Comparison of ENCODE assay signal across 15 cellular contexts in genomic region chr4:39682133-39682532, GRCh38. TPM values are rescaled to one million over a fixed set of nuclear protein-coding genes. Genes with fewer than 3 reads are reported as not detected.
DNase-seq lines count a peak whose midpoint lies in the region; ATAC-seq and TF ChIP-seq lines count a peak whose summit lies in the region.
"Had no signal": no experiment of that assay in that cellular context is flagged by ENCODE, and none has a peak within 500 bp of the region (broad histone marks: within the 10 kb centered on the region; RNA-seq: fewer than 3 reads in every experiment).

No MANE protein-coding gene starts in this region.

- H3K4me3 ChIP-seq in colonic mucosa: no peak overlapping the region
- H3K4me3 ChIP-seq: esophagus muscularis mucosa, tibial nerve had no signal

- no peaks in the 10 kb centered on the region for H3K9me3 ChIP-seq in colonic mucosa
- H3K9me3 ChIP-seq: esophagus muscularis mucosa, SK-N-SH, tibial nerve had no signal

- in situ Hi-C loops in GM13977 (cut with MboI; ENCODE audit: low pct_unique_long_range_greater_than_20kb, low sequenced_read_pairs, unreplicated experiment): loop anchor here (25.0 kb wide), 1 partner anchor 630 kb away; no protein-coding TSS in a partner anchor

- DNase-seq in GM13977 (ENCODE audit: low spot score) (peak; percentile 53), OCI-M1 (lab: John Stamatoyannopoulos, UW) (peak; percentile 29), colonic mucosa (no peak), posterior cingulate gyrus (no peak)
- no peak for DNase-seq in stimulated activated CD4-positive, alpha-beta T cell treated with anti-CD3 and anti-CD28 coated beads, Interleukin-12 subunit alpha, Interleukin-12 subunit beta, amount 100 ng/mL, for 4 hours
- DNase-seq: CD4-positive, alpha-beta T cell; NCI-H2029 treated with DMSO at 0.1 percent for 48 hours; nucleus accumbens; SK-N-SH; stimulated activated CD4-positive, alpha-beta T cell treated with anti-CD3 and anti-CD28 coated beads, Interleukin-4, amount 100 ng/mL, for 4 hours had no signal

- no peaks in the 10 kb centered on the region for H3K27me3 ChIP-seq in colonic mucosa
- H3K27me3 ChIP-seq: esophagus muscularis mucosa, tibial nerve had no signal

- intact Hi-C loops in colonic mucosa (cut with DNase I) (no loop called here), posterior cingulate gyrus (cut with DNase I) (no loop called here)

- H3K4me1 ChIP-seq in colonic mucosa: no peaks in the 10 kb centered on the region
- H3K4me1 ChIP-seq: esophagus muscularis mucosa, tibial nerve had no signal

- TF ChIP-seq CTCF in GM13977 (IDR thresholded peaks at IDR 0.05; ENCODE audit: extremely low read depth, insufficient read depth, missing control alignments) (no peak), colonic mucosa (IDR thresholded peaks at IDR 0.05) (no peak)

- H3K9ac ChIP-seq in colonic mucosa (ENCODE audit: low read depth in 2 of 2, low read length in 2 of 2): no peak overlapping the region
- H3K9ac ChIP-seq: SK-N-SH had no signal

- H3K27ac ChIP-seq in colonic mucosa: no peak overlapping the region
- H3K27ac ChIP-seq: esophagus muscularis mucosa, tibial nerve had no signal

- no peaks in the 10 kb centered on the region for H3K36me3 ChIP-seq in colonic mucosa
- H3K36me3 ChIP-seq: esophagus muscularis mucosa, tibial nerve had no signal

- ATAC-seq in GM19467 (IDR thresholded peaks at IDR 0.05; ENCODE audit: unreplicated experiment): peak; percentile 58
- ATAC-seq in HG03066 (IDR thresholded peaks at IDR 0.05; ENCODE audit: low read depth, unreplicated experiment): peak; percentile 76
- ATAC-seq in HG02571 (IDR thresholded peaks at IDR 0.05; ENCODE audit: unreplicated experiment): no peak

RNA-seq across cellular contexts. Expression of gene UBE2K, which starts 15.8 kb away (rescaled TPM):
- 10 to 100 TPM; 99.0 to 99.6 TPM for total RNA-seq in colonic mucosa

RNA-seq across cellular contexts. Expression of gene SMIM14, which starts 43.5 kb away (rescaled TPM):
- total RNA-seq in colonic mucosa: 100 to 1,000 TPM in 1 of 2 donors, 10 to 100 TPM in 1; 69.4 to 127 TPM

Comparison
In these comparisons a context has a peak if more than half of its experiments do, and no peak if none do; other contexts are left out.
1. DNase-seq: peak in GM13977 (single experiment) and OCI-M1 (single experiment); none in stimulated activated CD4-positive, alpha-beta T cell treated with anti-CD3 and anti-CD28 coated beads, Interleukin-12 subunit alpha, Interleukin-12 subunit beta, amount 100 ng/mL, for 4 hours (single experiment), colonic mucosa (single experiment) and posterior cingulate gyrus (0 of 10).